1 cellular context compared by ENCODE assay signal in genomic region chr5:1488882-1489680, GRCh38.
TF ChIP-seq lines count a peak whose summit lies in the region.

No MANE protein-coding gene starts in this region.

TF ChIP-seq in A549, 52 proteins besides CTCF, POLR2A, EP300 and RAD21 (continued from another document):
- TF ChIP-seq, protein P1, sequence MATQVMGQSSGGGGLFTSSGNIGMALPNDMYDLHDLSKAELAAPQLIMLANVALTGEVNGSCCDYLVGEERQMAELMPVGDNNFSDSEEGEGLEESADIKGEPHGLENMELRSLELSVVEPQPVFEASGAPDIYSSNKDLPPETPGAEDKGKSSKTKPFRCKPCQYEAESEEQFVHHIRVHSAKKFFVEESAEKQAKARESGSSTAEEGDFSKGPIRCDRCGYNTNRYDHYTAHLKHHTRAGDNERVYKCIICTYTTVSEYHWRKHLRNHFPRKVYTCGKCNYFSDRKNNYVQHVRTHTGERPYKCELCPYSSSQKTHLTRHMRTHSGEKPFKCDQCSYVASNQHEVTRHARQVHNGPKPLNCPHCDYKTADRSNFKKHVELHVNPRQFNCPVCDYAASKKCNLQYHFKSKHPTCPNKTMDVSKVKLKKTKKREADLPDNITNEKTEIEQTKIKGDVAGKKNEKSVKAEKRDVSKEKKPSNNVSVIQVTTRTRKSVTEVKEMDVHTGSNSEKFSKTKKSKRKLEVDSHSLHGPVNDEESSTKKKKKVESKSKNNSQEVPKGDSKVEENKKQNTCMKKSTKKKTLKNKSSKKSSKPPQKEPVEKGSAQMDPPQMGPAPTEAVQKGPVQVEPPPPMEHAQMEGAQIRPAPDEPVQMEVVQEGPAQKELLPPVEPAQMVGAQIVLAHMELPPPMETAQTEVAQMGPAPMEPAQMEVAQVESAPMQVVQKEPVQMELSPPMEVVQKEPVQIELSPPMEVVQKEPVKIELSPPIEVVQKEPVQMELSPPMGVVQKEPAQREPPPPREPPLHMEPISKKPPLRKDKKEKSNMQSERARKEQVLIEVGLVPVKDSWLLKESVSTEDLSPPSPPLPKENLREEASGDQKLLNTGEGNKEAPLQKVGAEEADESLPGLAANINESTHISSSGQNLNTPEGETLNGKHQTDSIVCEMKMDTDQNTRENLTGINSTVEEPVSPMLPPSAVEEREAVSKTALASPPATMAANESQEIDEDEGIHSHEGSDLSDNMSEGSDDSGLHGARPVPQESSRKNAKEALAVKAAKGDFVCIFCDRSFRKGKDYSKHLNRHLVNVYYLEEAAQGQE (IDR thresholded peaks at IDR 0.05) = no peak
- TF ChIP-seq HOXB13 (CRISPR knock-in tag; IDR thresholded peaks at IDR 0.05; ENCODE audit: low read depth) (no peak), MYC (IDR thresholded peaks at IDR 0.05; ENCODE audit: borderline replicate concordance, low read length) (no peak), RFX5 (IDR thresholded peaks at IDR 0.05) (no peak), USF2 (IDR thresholded peaks at IDR 0.05) (no peak), PHF8 (IDR thresholded peaks at IDR 0.05; ENCODE audit: borderline replicate concordance, low read depth) (no peak), CBX8 (IDR thresholded peaks at IDR 0.05) (no peak), ESRRA (IDR thresholded peaks at IDR 0.05; ENCODE audit: borderline replicate concordance, low read length) (no peak), TFCP2L1 (CRISPR knock-in tag; IDR thresholded peaks at IDR 0.05) (no peak), FOSL2 (IDR thresholded peaks at IDR 0.05) (no peak), FOSL2 (CRISPR knock-in tag; IDR thresholded peaks at IDR 0.05) (no peak), CHD4 (IDR thresholded peaks at IDR 0.05; ENCODE audit: borderline replicate concordance) (no peak)
- TF ChIP-seq, protein P2, sequence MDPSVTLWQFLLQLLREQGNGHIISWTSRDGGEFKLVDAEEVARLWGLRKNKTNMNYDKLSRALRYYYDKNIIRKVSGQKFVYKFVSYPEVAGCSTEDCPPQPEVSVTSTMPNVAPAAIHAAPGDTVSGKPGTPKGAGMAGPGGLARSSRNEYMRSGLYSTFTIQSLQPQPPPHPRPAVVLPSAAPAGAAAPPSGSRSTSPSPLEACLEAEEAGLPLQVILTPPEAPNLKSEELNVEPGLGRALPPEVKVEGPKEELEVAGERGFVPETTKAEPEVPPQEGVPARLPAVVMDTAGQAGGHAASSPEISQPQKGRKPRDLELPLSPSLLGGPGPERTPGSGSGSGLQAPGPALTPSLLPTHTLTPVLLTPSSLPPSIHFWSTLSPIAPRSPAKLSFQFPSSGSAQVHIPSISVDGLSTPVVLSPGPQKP (IDR thresholded peaks at IDR 0.05; ENCODE audit: low read depth, low read length) = no peak
